ENCODE assay signal across 24 cellular contexts in the genomic region with DNA sequence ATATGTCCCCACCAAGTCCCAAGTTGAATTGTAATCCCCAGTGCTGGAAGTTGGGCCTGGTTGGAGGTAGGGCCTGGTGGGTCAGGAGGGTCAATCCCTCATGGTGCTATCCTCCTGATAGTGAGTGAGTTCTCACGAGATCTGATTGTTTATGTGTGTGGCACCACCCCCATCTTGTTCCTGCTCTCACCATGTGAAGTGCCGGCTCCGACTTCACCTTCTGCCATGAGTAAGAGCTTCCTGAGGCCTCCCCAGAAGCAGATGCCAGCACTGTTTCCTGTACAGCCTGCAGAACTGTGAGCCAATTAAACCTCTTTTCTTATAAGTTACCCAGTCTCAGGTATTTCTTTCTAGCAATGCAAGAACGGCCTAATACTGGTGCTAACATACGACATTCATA.
A peak's percentile ranks its signal among the peaks of the same experiment; 100 is the strongest.
DNase-seq lines count a peak whose midpoint lies in the region; FAIRE-seq lines count a peak whose summit lies in the region.
"Had no signal": no experiment of that assay in that cellular context is flagged by ENCODE, and none has a peak within 500 bp of the region (broad histone marks: within the 10 kb centered on the region; RNA-seq: fewer than 3 reads in every experiment).

No MANE protein-coding gene starts in this region.

- peak overlapping the region; percentile 40 for H3K27ac ChIP-seq in epithelial cell of prostate

- peak; percentile 44 for FAIRE-seq in HTR-8/SVneo (lab: Jason Lieb, UNC)
- FAIRE-seq: GM12878 had no signal

- DNase-seq in HTR-8/SVneo (ENCODE audit: insufficient read length, low spot score): no peak
- peak; percentile 13 for DNase-seq in amniotic epithelial cell (ENCODE audit: low read depth)
- no peak for DNase-seq in epithelial cell of prostate (ENCODE audit: low read depth, low spot score)
- no peak for DNase-seq in SKM-1 (lab: John Stamatoyannopoulos, UW; ENCODE audit: unreplicated experiment)
- DNase-seq in activated CD8-positive, alpha-beta memory T cell treated with anti-CD3 and anti-CD28 coated beads, Interleukin-2, amount 50 U/mL, for 48 hours: no peak
- no peak for DNase-seq in NOMO-1 treated with DMSO at 0.1 percent for 48 hours (lab: John Stamatoyannopoulos, UW; ENCODE audit: unreplicated experiment)
- no peak for DNase-seq in SKM-1 treated with dmso at 0.1 percent for 144 hours (lab: John Stamatoyannopoulos, UW; ENCODE audit: unreplicated experiment)
- DNase-seq: C1 segment of cervical spinal cord; CD4-positive, alpha-beta memory T cell; COR-L47; DMS53; GDM1; GOT3; Karpas-422; MV-4-11; NCI-H1105; NCI-H146; NCI-H1930; NCI-H2107; NCI-H524 treated with DMSO at 0.1 percent for 48 hours; NCI-H774; RPMI8226; SHP77 had no signal
